In the genomic region with DNA sequence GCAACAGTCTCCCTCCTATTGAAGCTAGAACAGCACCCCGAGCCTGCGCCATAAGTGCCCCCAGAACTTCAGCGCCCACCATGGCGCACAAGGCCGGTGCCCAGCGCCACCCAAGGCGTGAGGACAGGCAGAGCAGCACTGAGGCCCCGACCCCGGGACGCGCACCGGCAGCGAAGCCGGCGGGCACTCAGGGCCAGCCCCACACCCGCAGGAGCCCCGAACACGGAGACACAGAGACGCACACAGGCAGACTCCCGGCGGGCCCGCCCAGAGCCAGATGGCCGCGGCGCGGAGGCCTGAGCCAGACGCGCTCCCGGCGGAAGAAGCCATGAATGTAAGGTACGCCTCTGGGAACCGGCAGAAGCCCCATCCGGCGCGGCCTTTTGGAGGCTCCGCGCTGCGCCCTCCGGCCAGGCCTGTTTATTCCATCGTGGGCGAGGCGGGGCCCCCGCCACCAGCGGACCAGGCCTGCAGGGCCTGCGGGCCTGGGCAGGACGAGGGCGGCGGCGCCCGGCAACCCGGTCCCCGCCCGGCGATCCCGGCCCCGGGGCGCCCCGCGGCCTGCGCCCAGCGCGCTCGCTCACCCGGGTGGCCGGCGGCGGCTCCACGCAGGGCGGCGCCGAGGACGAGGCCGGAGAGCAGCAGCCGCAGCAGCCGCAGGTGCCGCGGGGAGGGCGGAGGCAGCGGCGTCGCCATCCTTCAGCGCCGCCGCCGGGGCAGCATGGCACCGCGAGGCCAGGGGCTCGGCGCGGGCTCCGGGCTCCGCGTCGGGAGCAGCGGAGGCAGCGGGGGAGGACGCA, we compare ENCODE assay signal across 9 cellular contexts. TPM values are rescaled to one million over a fixed set of nuclear protein-coding genes. Genes with fewer than 3 reads are reported as not detected.
DNase-seq lines count a peak whose midpoint lies in the region; ATAC-seq, FAIRE-seq and TF ChIP-seq lines count a peak whose summit lies in the region.
"Had no signal": no experiment of that assay in that cellular context is flagged by ENCODE, and none has a peak within 500 bp of the region (broad histone marks: within the 10 kb centered on the region; RNA-seq: fewer than 3 reads in every experiment).

No MANE protein-coding gene starts in this region.

- H3F3A ChIP-seq in DOHH2 (ENCODE audit: control insufficient read depth, insufficient read depth) = no peaks in the 10 kb centered on the region

- peak; percentile 9 for ATAC-seq in lung (ENCODE audit: insufficient read depth, low FRiP score)
- ATAC-seq in HG03159 (IDR thresholded peaks at IDR 0.05; ENCODE audit: unreplicated experiment) = no peak
- ATAC-seq in HG03139 (IDR thresholded peaks at IDR 0.05; ENCODE audit: unreplicated experiment) = no peak

- no peak for FAIRE-seq in urothelium cell line (lab: Jason Lieb, UNC)

- DNase-seq in NCI-H2171 (lab: John Stamatoyannopoulos, UW) = peak; percentile 82
- DNase-seq in choroid plexus epithelial cell (ENCODE audit: low read depth) = peak; percentile 37
- DNase-seq in lung (ENCODE audit: low spot score) = no peak
- peak; percentile 34 for DNase-seq in urothelium cell line (ENCODE audit: low spot score)
- no peak for DNase-seq in stimulated activated naive CD4-positive, alpha-beta T cell treated with Interleukin-2 at 50 U/mL for 16 hours (lab: John Stamatoyannopoulos, UW)

- H3K4me1 ChIP-seq in DOHH2 (ENCODE audit: control insufficient read depth, low read length) (peaks cover 6% of the 10 kb centered on the region), lung (ENCODE audit: control insufficient read depth in 2 of 2, insufficient read depth in 2 of 2, low read length in 2 of 2) (peaks cover 0 to 14% of the 10 kb centered on the region in 2 donors)

- no peaks in the 10 kb centered on the region for H3K9me2 ChIP-seq in DOHH2 (replicated peaks; ENCODE audit: control insufficient read depth, low read length)

- H3K27ac ChIP-seq in DOHH2 (ENCODE audit: low read depth, low read length) (no peak overlapping the region), lung (ENCODE audit: low read depth in 1 of 2, low read length in 1 of 2) (peak overlapping the region; percentile 73 to 74)

- H3K4me2 ChIP-seq in DOHH2 (ENCODE audit: low read length) = peak overlapping the region; percentile 60

- H3K27me3 ChIP-seq in DOHH2 (ENCODE audit: control insufficient read depth, low read length) (peaks cover 48% of the 10 kb centered on the region), lung (ENCODE audit: control insufficient read depth, insufficient read depth) (peaks cover 8% of the 10 kb centered on the region)

- H3K36me3 ChIP-seq in DOHH2 (ENCODE audit: control insufficient read depth, low read length) (no peaks in the 10 kb centered on the region), lung (ENCODE audit: control insufficient read depth in 2 of 2, insufficient read depth in 2 of 2, low read length in 2 of 2) (no peaks in the 10 kb centered on the region)

- H3K4me3 ChIP-seq in DOHH2 (ENCODE audit: low read length) = peak overlapping the region; percentile 50
- peak overlapping the region; percentile 55 for H3K4me3 ChIP-seq in choroid plexus epithelial cell (ENCODE audit: low read depth, low read length)
- H3K4me3 ChIP-seq in lung = peak overlapping the region; percentile 59

- peaks cover 8% of the 10 kb centered on the region for H4K20me1 ChIP-seq in DOHH2 (ENCODE audit: control insufficient read depth, insufficient read depth, low read depth, low read length)

- no peaks in the 10 kb centered on the region for H3K79me2 ChIP-seq in DOHH2 (ENCODE audit: control insufficient read depth, low read length)

- no peaks in the 10 kb centered on the region for H3K9me3 ChIP-seq in DOHH2 (ENCODE audit: control insufficient read depth, insufficient read depth, low read length)
- peaks cover 0 to 3% of the 10 kb centered on the region in 2 donors for H3K9me3 ChIP-seq in lung (ENCODE audit: control insufficient read depth in 2 of 2, insufficient read depth in 1 of 2, low read length in 1 of 2)

- TF ChIP-seq CTCF in DOHH2 (IDR thresholded peaks at IDR 0.05; ENCODE audit: low read depth, low read length, poor library complexity, severe bottlenecking) (no peak), choroid plexus epithelial cell (conservative IDR thresholded peaks at IDR 0.05; ENCODE audit: low read depth, low read length) (no peak), lung (IDR thresholded peaks at IDR 0.05; ENCODE audit: control extremely low read depth, extremely low read depth) (no peak)

- WGBS in lung, 2 donors = 2 to 5% methylated on average over 53 to 97 of the region's 97 CpGs

RNA-seq across cellular contexts. Expression of a gene that starts 0.5 kb away (rescaled TPM):
- total RNA-seq in lung = 10 to 100 TPM; 28.7 to 99.3 TPM
- polyA plus RNA-seq in lung = 10 to 100 TPM; 49.0 to 87.5 TPM

RNA-seq across cellular contexts. Expression of a gene that starts 8.4 kb away (rescaled TPM):
- total RNA-seq in lung = 1 to 10 TPM; 1.8 to 3.2 TPM
- polyA plus RNA-seq in lung = under 1 TPM; 0.39 to 0.53 TPM
- total RNA-seq: SK-MEL-5 had no signal

RNA-seq across cellular contexts. Expression of a gene that starts 13.6 kb away (rescaled TPM):
- 1 to 10 TPM in 1 of 2 donors, under 1 TPM in 1; 0.37 to 1.0 TPM for total RNA-seq in lung
- 1 to 10 TPM in 1 of 2 donors, under 1 TPM in 1; 0.45 to 5.5 TPM for polyA plus RNA-seq in lung
- total RNA-seq: SK-MEL-5 had no signal

RNA-seq across cellular contexts. Expression of a gene that starts 17.5 kb away (rescaled TPM):
- 10 to 100 TPM; 13.4 to 39.0 TPM for total RNA-seq in lung
- 10 to 100 TPM; 14.8 to 18.1 TPM for polyA plus RNA-seq in lung

RNA-seq across cellular contexts. Expression of a gene that starts 24.9 kb away (rescaled TPM):
- total RNA-seq in lung = 1 to 10 TPM; 1.4 to 1.7 TPM
- 1 to 10 TPM; 1.3 to 2.1 TPM for polyA plus RNA-seq in lung

Comparison
In these comparisons a context has a peak if more than half of its experiments do, and no peak if none do; other contexts are left out.
1. DNase-seq: peak in NCI-H2171 (single experiment), choroid plexus epithelial cell (single experiment) and urothelium cell line (single experiment); none in lung (single experiment) and stimulated activated naive CD4-positive, alpha-beta T cell treated with Interleukin-2 at 50 U/mL for 16 hours (single experiment).
2. Peak in every context shown above with its lines, with median percentiles within 50 percentile points of each other: H3K4me3 ChIP-seq.